8 cellular contexts compared by ENCODE assay signal in the genomic region with DNA sequence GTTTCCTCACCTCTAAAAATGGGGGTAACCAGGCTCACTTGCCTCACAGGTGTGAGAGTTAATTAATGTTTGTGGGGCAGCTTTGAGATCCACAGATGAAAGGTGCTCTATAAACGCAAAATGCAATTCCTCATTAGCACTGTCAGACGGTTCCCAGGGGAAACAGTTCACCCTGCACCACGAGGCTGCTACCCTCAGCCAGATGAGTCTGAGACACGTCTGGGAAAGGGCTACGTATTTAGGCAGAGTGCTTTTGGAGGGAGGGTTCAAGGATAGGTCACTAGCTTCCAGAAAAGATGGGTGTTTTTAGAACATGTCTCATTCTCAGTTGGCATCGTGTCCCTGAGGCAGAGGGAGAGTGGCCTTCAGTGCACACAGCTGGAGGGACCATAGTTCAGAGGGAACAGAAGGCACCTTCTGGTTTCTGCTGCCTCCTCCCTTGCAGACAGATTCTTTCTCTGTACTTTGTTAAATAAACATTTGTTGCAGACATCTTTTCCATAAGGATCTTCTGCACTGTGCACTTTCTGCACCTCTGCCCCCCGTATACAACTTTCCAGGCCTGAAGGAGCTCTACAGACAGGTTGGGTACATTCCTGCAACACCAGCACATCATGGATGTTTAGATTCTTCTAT.
DNase-seq lines count a peak whose midpoint lies in the region; TF ChIP-seq lines count a peak whose summit lies in the region.

No MANE protein-coding gene starts in this region.

- peaks cover 60% of the 10 kb centered on the region for H3K4me1 ChIP-seq in effector memory CD4-positive, alpha-beta T cell (ENCODE audit: control insufficient read depth, insufficient read depth, low read length, poor library complexity, severe bottlenecking)
- H3K4me1 ChIP-seq in A673 (ENCODE audit: insufficient read depth, low read length, poor library complexity, severe bottlenecking) (no peaks in the 10 kb centered on the region), right atrium auricular region (no peaks in the 10 kb centered on the region)

- H3K27ac ChIP-seq in effector memory CD4-positive, alpha-beta T cell (ENCODE audit: insufficient read depth, low read length, poor library complexity, severe bottlenecking): peak overlapping the region; percentile 52
- H3K27ac ChIP-seq in A673 (ENCODE audit: low read depth, low read length, poor library complexity, severe bottlenecking): no peak overlapping the region
- H3K27ac ChIP-seq in right atrium auricular region: no peak overlapping the region

- H3K4me3 ChIP-seq in effector memory CD4-positive, alpha-beta T cell (ENCODE audit: insufficient read depth, low read depth, low read length, poor library complexity, severe bottlenecking): no peak overlapping the region
- H3K4me3 ChIP-seq in skeletal muscle cell (ENCODE audit: low read depth, low read length): no peak overlapping the region
- no peak overlapping the region for H3K4me3 ChIP-seq in A673 (ENCODE audit: low read depth, low read length, poor library complexity, severe bottlenecking)
- H3K4me3 ChIP-seq in right atrium auricular region: no peak overlapping the region

- peaks cover 20% of the 10 kb centered on the region for H3K36me3 ChIP-seq in effector memory CD4-positive, alpha-beta T cell (ENCODE audit: control insufficient read depth, insufficient read depth, low read length)
- no peaks in the 10 kb centered on the region for H3K36me3 ChIP-seq in A673 (ENCODE audit: insufficient read depth, low read length, poor library complexity, severe bottlenecking)
- H3K36me3 ChIP-seq in right atrium auricular region: no peaks in the 10 kb centered on the region

- CTCF ChIA-PET in A673 (lab: Charles Lee): no interaction called here

- DNase-seq in GDM1 (lab: John Stamatoyannopoulos, UW): peak; percentile 15
- peak; percentile 50 for DNase-seq in RKO (ENCODE audit: low spot score)
- DNase-seq in effector memory CD4-positive, alpha-beta T cell: no peak
- DNase-seq in skeletal muscle cell (ENCODE audit: low read depth): peak; percentile 70
- no peak for DNase-seq in A673 (ENCODE audit: low spot score)
- DNase-seq in right atrium auricular region (ENCODE audit: low spot score): no peak
- no peak for DNase-seq in NCI-H187 (lab: John Stamatoyannopoulos, UW)
- no peak for DNase-seq in AG08396 (ENCODE audit: low spot score)

- POLR2A ChIA-PET in A673 (lab: Charles Lee; ENCODE audit: low non-redundant PET): no interaction called here

- no peaks in the 10 kb centered on the region for H3K27me3 ChIP-seq in effector memory CD4-positive, alpha-beta T cell (replicated peaks; ENCODE audit: control insufficient read depth, insufficient read depth, low read length, poor library complexity, severe bottlenecking)
- H3K27me3 ChIP-seq in A673 (replicated peaks; ENCODE audit: insufficient read depth, low read depth, low read length, poor library complexity) (no peaks in the 10 kb centered on the region), right atrium auricular region (no peaks in the 10 kb centered on the region)

- no TSS peak for BruUV-seq in A673 (replicated peaks; lab: Mats Ljungman, UMichigan)

- H3K9me3 ChIP-seq in effector memory CD4-positive, alpha-beta T cell (ENCODE audit: control insufficient read depth, low read length): no peaks in the 10 kb centered on the region
- H3K9me3 ChIP-seq in A673 (ENCODE audit: low read depth, low read length, poor library complexity, severe bottlenecking): no peaks in the 10 kb centered on the region
- H3K9me3 ChIP-seq in right atrium auricular region: peaks cover 0 to 5% of the 10 kb centered on the region in 2 donors

- no peak for TF ChIP-seq CTCF in A673 (conservative IDR thresholded peaks at IDR 0.05; ENCODE audit: low read depth, low read length)
- TF ChIP-seq CTCF in right atrium auricular region (IDR thresholded peaks at IDR 0.05): no peak

- intact Hi-C loops in A673 (cut with micrococcal nuclease; ENCODE audit: unreplicated experiment): no loop called here

Comparison
In these comparisons a context has a peak if more than half of its experiments do, and no peak if none do; other contexts are left out.
1. DNase-seq: peak in GDM1 (single experiment), RKO (single experiment) and skeletal muscle cell (single experiment); none in effector memory CD4-positive, alpha-beta T cell (0 of 3), A673 (single experiment), right atrium auricular region (single experiment), NCI-H187 (0 of 2) and AG08396 (single experiment).